In genomic region chr10:80459047-80459865, GRCh38 we compare ENCODE assay signal across 8 cellular contexts. TPM values are rescaled to one million over a fixed set of nuclear protein-coding genes. Genes with fewer than 3 reads are reported as not detected.
A peak's percentile ranks its signal among the peaks of the same experiment; 100 is the strongest.
DNase-seq lines count a peak whose midpoint lies in the region; ATAC-seq, FAIRE-seq and TF ChIP-seq lines count a peak whose summit lies in the region.

No MANE protein-coding gene starts in this region.

- H3F3A ChIP-seq in GM23338 (replicated peaks; ENCODE audit: low read depth) (no peaks in the 10 kb centered on the region; the same call in 1 of the 2 replicates), Loucy (ENCODE audit: low read depth) (no peaks in the 10 kb centered on the region)

- no peak overlapping the region for H3K4ac ChIP-seq in H1 (replicated peaks; ENCODE audit: insufficient read length, low read depth, low read length)

- peaks cover 24% of the 10 kb centered on the region for H3K79me1 ChIP-seq in H1 (ENCODE audit: low read depth, low read length)

- H2BK20ac ChIP-seq in H1 (ENCODE audit: low read length): no peak overlapping the region

- TF ChIP-seq RAD21 in H1 (IDR thresholded peaks at IDR 0.05 in 1 of 2, conservative IDR thresholded peaks at IDR 0.05 in 1 of 2; ENCODE audit: low read depth in 2 of 2, low read length in 2 of 2): no peak

- FAIRE-seq in H1 (lab: Jason Lieb, UNC): no peak

- H3K36me3 ChIP-seq in GM23338 (ENCODE audit: insufficient read depth) (no peaks in the 10 kb centered on the region), Loucy (ENCODE audit: insufficient read depth, low read length) (no peaks in the 10 kb centered on the region), H1 (ENCODE audit: control insufficient read depth in 2 of 4, insufficient read depth in 4 of 4, low read length in 3 of 4) (no peaks in the 10 kb centered on the region)

- H2BK5ac ChIP-seq in H1 (ENCODE audit: low read depth, low read length): no peak overlapping the region

- peak overlapping the region; percentile 92; the same call in 1 of the 2 replicates for H2BK15ac ChIP-seq in H1 (ENCODE audit: low read length)

- no peak overlapping the region for H2AK5ac ChIP-seq in H1 (ENCODE audit: low read depth, low read length)

- no peak overlapping the region for H3K14ac ChIP-seq in H1 (ENCODE audit: insufficient read length)

- H3K4me2 ChIP-seq in GM23338 (peak overlapping the region; percentile 74), Loucy (ENCODE audit: low read depth, low read length, poor library complexity, severe bottlenecking) (peak overlapping the region; percentile 93), H1 (ENCODE audit: insufficient read depth in 1 of 2, low read depth in 2 of 2, low read length in 2 of 2) (peak overlapping the region; percentile 39 to 85; a peak in 2 of 4 replicates)

- H3K4me3 ChIP-seq in GM23338 (no peak overlapping the region), Loucy (ENCODE audit: low read length, poor library complexity, severe bottlenecking) (peak overlapping the region; percentile 66), H1 (ENCODE audit: extremely low read depth in 1 of 4, insufficient read depth in 2 of 4, low read depth in 3 of 4, low read length in 4 of 4) (no peak overlapping the region)

- POLR2A ChIA-PET in H1 (lab: Charles Lee; ENCODE audit: partially characterized antibody): interaction anchor here (1.3 to 2.1 kb wide), 3 partner anchors 10 to 45 kb away, joined by 3 to 5 read pairs (median 5); no protein-coding TSS in a partner anchor

- no peaks in the 10 kb centered on the region for H3K9me3 Mint-ChIP-seq in GM23338
- H3K9me3 Mint-ChIP-seq in naive B cell: peaks cover 0 to 2% (median 0%) of the 10 kb centered on the region in 7 donors

- H3K9ac ChIP-seq in Loucy (ENCODE audit: low read depth, low read length, poor library complexity, severe bottlenecking) (peak overlapping the region; percentile 71), H1 (replicated peaks in 1 of 4; ENCODE audit: extremely low read depth in 1 of 4, low read depth in 3 of 4, low read length in 3 of 4) (no peak overlapping the region; a peak in 1 of 7 replicates)

- H4K20me1 ChIP-seq in GM23338 (replicated peaks; ENCODE audit: insufficient read depth): peaks cover 51% of the 10 kb centered on the region
- H4K20me1 ChIP-seq in Loucy (ENCODE audit: insufficient read depth, low read length, poor library complexity, severe bottlenecking): peaks cover 42% of the 10 kb centered on the region
- H4K20me1 ChIP-seq in H1 (replicated peaks in 1 of 2; ENCODE audit: control insufficient read depth in 1 of 2, insufficient read depth in 2 of 2, low read length in 2 of 2): peaks cover 21 to 43% of the 10 kb centered on the region in 2 experiments

- peak overlapping the region; percentile 17; the same call in 1 of the 2 replicates for H2BK12ac ChIP-seq in H1 (ENCODE audit: low read depth, low read length)

- peak overlapping the region; percentile 59; the same call in 2 of the 3 replicates for H3K4me3 Mint-ChIP-seq in GM23338
- peak overlapping the region; percentile 52 to 77 (median 62) for H3K4me3 Mint-ChIP-seq in naive B cell

- H3K9me2 ChIP-seq in GM23338 (ENCODE audit: insufficient read depth) (no peaks in the 10 kb centered on the region), Loucy (replicated peaks; ENCODE audit: low read depth, low read length) (no peaks in the 10 kb centered on the region)

- H3K27me3 Mint-ChIP-seq in GM23338 (ENCODE audit: insufficient read depth, low read depth, poor library complexity): peaks cover 14% of the 10 kb centered on the region
- H3K27me3 Mint-ChIP-seq in naive B cell: no peaks in the 10 kb centered on the region

- H3K27ac Mint-ChIP-seq in GM23338 (peak overlapping the region; percentile 38; the same call in 1 of the 2 replicates), naive B cell (peak overlapping the region in 5 of 6 donors; percentile 70 to 85 (median 81))

- no peaks in the 10 kb centered on the region for H3K9me3 ChIP-seq in Loucy (ENCODE audit: insufficient read depth, low read depth, low read length)
- no peaks in the 10 kb centered on the region for H3K9me3 ChIP-seq in H1 (ENCODE audit: insufficient read depth in 2 of 2, low read depth in 1 of 2, low read length in 1 of 2)

- H3K23ac ChIP-seq in H1 (ENCODE audit: insufficient read length): no peak overlapping the region

- peaks cover 90% of the 10 kb centered on the region for H3K79me2 ChIP-seq in GM23338 (replicated peaks; ENCODE audit: insufficient read depth)
- H3K79me2 ChIP-seq in Loucy (ENCODE audit: insufficient read depth, low read length): peaks cover 93% of the 10 kb centered on the region
- H3K79me2 ChIP-seq in H1 (ENCODE audit: control insufficient read depth in 1 of 2, insufficient read depth in 2 of 2, low read length in 2 of 2): peaks cover 16 to 90% of the 10 kb centered on the region in 2 experiments

- peak overlapping the region; percentile 71 for H3K18ac ChIP-seq in H1 (ENCODE audit: extremely low read depth, low read length)

- TF ChIP-seq CTCF in GM12873 (IDR thresholded peaks at IDR 0.05; ENCODE audit: insufficient read depth, low read depth, low read length, missing control alignments) (peak; percentile 37), GM23338 (conservative IDR thresholded peaks at IDR 0.05; ENCODE audit: low read depth in 2 of 2) (no peak), Loucy (conservative IDR thresholded peaks at IDR 0.05; ENCODE audit: low read length) (peak; percentile 34), H1 (IDR thresholded peaks at IDR 0.05; ENCODE audit: control extremely low read depth in 1 of 3, insufficient read depth in 1 of 3, low read depth in 1 of 3, low read length in 3 of 3) (peak in 1 of 3 experiments; percentile 8; a peak in 1 of 4 replicates)

- CTCF ChIA-PET in H1 (lab: Charles Lee; ENCODE audit: partially characterized antibody): interaction anchor here (0.8 to 38.4 kb wide), 7 partner anchors 8 to 204 kb away, joined by 3 to 1263 read pairs (median 11); partner anchors contain the start of gene TSPAN14

- peak overlapping the region; percentile 7 for H4K8ac ChIP-seq in H1 (ENCODE audit: extremely low read depth, insufficient read depth, low read length)

- no peak overlapping the region for H3K27ac ChIP-seq in GM23338 (ENCODE audit: low read depth)
- H3K27ac ChIP-seq in H1 (ENCODE audit: low read depth, low read length): no peak overlapping the region

- H4K91ac ChIP-seq in H1 (replicated peaks; ENCODE audit: insufficient read length, low read length): peak overlapping the region; percentile 25

- peaks cover 74% of the 10 kb centered on the region for H3K4me1 Mint-ChIP-seq in GM23338
- peaks cover 75 to 86% (median 82%) of the 10 kb centered on the region in 3 donors for H3K4me1 Mint-ChIP-seq in naive B cell

- peaks cover 79% of the 10 kb centered on the region for H3K4me1 ChIP-seq in GM23338 (ENCODE audit: insufficient read depth)
- peaks cover 73% of the 10 kb centered on the region for H3K4me1 ChIP-seq in Loucy (ENCODE audit: insufficient read depth, low read length, poor library complexity, severe bottlenecking)
- H3K4me1 ChIP-seq in H1 (replicated peaks in 1 of 4; ENCODE audit: control insufficient read depth in 3 of 4, insufficient read depth in 4 of 4, low read length in 3 of 4): peaks cover 42 to 63% (median 55%) of the 10 kb centered on the region in 4 experiments

- DNase-seq in GM23338 (ENCODE audit: low spot score) (peak; percentile 41), H1 (ENCODE audit: low read depth in 1 of 2, low spot score in 2 of 2) (no peak), naive B cell (peak; percentile 35), ureter (ENCODE audit: low spot score) (peak; percentile 80), hippocampal formation (lab: John Stamatoyannopoulos, UW) (no peak)
- DNase-seq in activated CD4-positive, alpha-beta T cell treated with anti-CD3 and anti-CD28 coated beads, Interleukin-2, amount 50 U/mL, for 4 hours: peak; percentile 53 to 56

- 78% methylated on average over 9 of the region's 9 CpGs; no CpG with 5 or more reads in 1 of the 2 experiments for WGBS in H1 (ENCODE audit: extremely low coverage in 1 of 2, insufficient coverage in 1 of 2, insufficient read length in 1 of 2, insufficient replicate concordance in 2 of 2, low coverage in 1 of 2, low lambda C conversion rate in 2 of 2, missing lambda C conversion rate in 1 of 2), 2 experiments

- peaks cover 7% of the 10 kb centered on the region; the same call in 1 of the 2 replicates for H3K23me2 ChIP-seq in H1 (ENCODE audit: low read depth, low read length)

- no peak overlapping the region for H4K5ac ChIP-seq in H1 (ENCODE audit: insufficient read length, low read depth, low read length)

- no peak overlapping the region for H2BK120ac ChIP-seq in H1 (replicated peaks; ENCODE audit: low read depth, low read length)

- H3K56ac ChIP-seq in H1 (replicated peaks; ENCODE audit: insufficient read length, low read depth, low read length): no peak overlapping the region

- H3K27me3 ChIP-seq in GM23338 (ENCODE audit: insufficient read depth): no peaks in the 10 kb centered on the region
- no peaks in the 10 kb centered on the region for H3K27me3 ChIP-seq in Loucy (ENCODE audit: insufficient read depth, low read length, poor library complexity, severe bottlenecking)
- no peaks in the 10 kb centered on the region; a peak in 1 of 7 replicates for H3K27me3 ChIP-seq in H1 (replicated peaks in 1 of 4; ENCODE audit: control insufficient read depth in 3 of 4, extremely low read depth in 1 of 4, insufficient read depth in 3 of 4, low read length in 3 of 4)

- H2AFZ ChIP-seq in GM23338 (no peak overlapping the region), Loucy (ENCODE audit: low read length) (no peak overlapping the region), H1 (ENCODE audit: low read length) (no peak overlapping the region)

- ATAC-seq in GM23338 (peak; percentile 4; the same call in 2 of the 3 replicates), naive B cell (ENCODE audit: low read depth in 2 of 2) (peak; percentile 43 to 44)

- H3K36me3 Mint-ChIP-seq in GM23338 (ENCODE audit: low read depth) (no peaks in the 10 kb centered on the region; the same call in 2 of the 3 replicates), naive B cell (no peaks in the 10 kb centered on the region)

- no peak for TF ChIP-seq POLR2A in H1 (IDR thresholded peaks at IDR 0.05; ENCODE audit: control extremely low read depth in 1 of 2, low read depth in 2 of 2, low read length in 2 of 2)

- TF ChIP-seq EP300 in H1 (IDR thresholded peaks at IDR 0.05; ENCODE audit: borderline replicate concordance in 1 of 2, low read depth in 2 of 2, low read length in 2 of 2): no peak

RNA-seq across cellular contexts. Expression of gene TSPAN14, which starts 5.1 kb away (rescaled TPM):
- total RNA-seq in GM23338 (2014; rRNA removed; shearing (Covaris generic)): 31.8 and 40.7 TPM in 2 replicates
- 17.1 and 17.9 TPM in 2 replicates for polyA plus RNA-seq in GM23338 (2016; fragmentation: Nextera tagmentation; extraction: Ambion mirVana)
- 57.8 and 57.9 TPM in 2 replicates for total RNA-seq in H1 (2021; fragmentation: NEBNext Ultra II Directional; extraction: Animal tissue kit (Norgen Biotek cat#: 25700))
- 47.4 and 54.7 TPM in 2 replicates for polyA plus RNA-seq in H1 (2011; rRNA removed)
- 38.1 TPM for polyA plus RNA-seq in H1 (2011; cell fraction: cytosol; rRNA removed)
- 50.9 TPM for polyA plus RNA-seq in H1 (2011; cell fraction: nucleus; rRNA removed)
- 43.5 to 60.8 TPM (median 54.3 TPM) in 4 replicates for polyA plus RNA-seq in H1 (2012, experiment 1 of 2)
- 45.7 TPM for polyA plus RNA-seq in H1 (2012, experiment 2 of 2)
- 39.1 TPM for polyA plus RNA-seq in H1 (2013, experiment 1 of 2)
- 41.9 TPM for polyA plus RNA-seq in H1 (2013, experiment 2 of 2)
- polyA minus RNA-seq in H1 (2011; rRNA and poly(A)+ RNA removed): 35.5 and 41.7 TPM in 2 replicates
- polyA minus RNA-seq in H1 (2011; cell fraction: cytosol; rRNA and poly(A)+ RNA removed): 29.9 TPM
- 26.0 TPM for polyA minus RNA-seq in H1 (2011; cell fraction: nucleus; rRNA and poly(A)+ RNA removed)
- polyA plus RNA-seq in naive B cell (ENCODE audit: low read depth in 6 of 6): 10 to 100 TPM; 31.0 to 60.8 (median 38.1) TPM
- total RNA-seq in ureter: 177 TPM

RNA-seq across cellular contexts. Expression of gene PRXL2A, which starts 50.9 kb away (rescaled TPM):
- total RNA-seq in GM23338 (2014; rRNA removed; shearing (Covaris generic)): 31.8 and 40.1 TPM in 2 replicates
- polyA plus RNA-seq in GM23338 (2016; fragmentation: Nextera tagmentation; extraction: Ambion mirVana) (46.8 and 51.7 TPM in 2 replicates), H1 (2011; rRNA removed) (9.7 and 13.4 TPM in 2 replicates), naive B cell (ENCODE audit: low read depth in 6 of 6) (10 to 100 TPM in 2 of 6 donors, 1 to 10 TPM in 4; 2.5 to 13.9 (median 8.3) TPM)
- total RNA-seq in H1 (2021; fragmentation: NEBNext Ultra II Directional; extraction: Animal tissue kit (Norgen Biotek cat#: 25700)): 58.3 and 60.1 TPM in 2 replicates
- 24.7 TPM for polyA plus RNA-seq in H1 (2011; cell fraction: cytosol; rRNA removed)
- 12.5 TPM for polyA plus RNA-seq in H1 (2011; cell fraction: nucleus; rRNA removed)
- polyA plus RNA-seq in H1 (2012, experiment 1 of 2): 36.0 to 47.0 TPM (median 41.3 TPM) in 4 replicates
- 12.7 TPM for polyA plus RNA-seq in H1 (2012, experiment 2 of 2)
- polyA plus RNA-seq in H1 (2013, experiment 1 of 2): 48.4 TPM
- 52.5 TPM for polyA plus RNA-seq in H1 (2013, experiment 2 of 2)
- 10.4 and 12.3 TPM in 2 replicates for polyA minus RNA-seq in H1 (2011; rRNA and poly(A)+ RNA removed)
- polyA minus RNA-seq in H1 (2011; cell fraction: cytosol; rRNA and poly(A)+ RNA removed): 9.0 TPM
- polyA minus RNA-seq in H1 (2011; cell fraction: nucleus; rRNA and poly(A)+ RNA removed): 12.0 TPM
- 118 TPM for total RNA-seq in ureter

Comparison
In these comparisons a context has a peak if more than half of its experiments do, and no peak if none do; other contexts are left out.
1. CTCF ChIP-seq: peak in GM12873 (single experiment) and Loucy (single experiment); none in GM23338 (0 of 2).
2. DNase-seq: peak in GM23338 (single experiment), activated CD4-positive, alpha-beta T cell treated with anti-CD3 and anti-CD28 coated beads, Interleukin-2, amount 50 U/mL, for 4 hours (2 of 2), naive B cell (single experiment) and ureter (single experiment); none in H1 (0 of 2) and hippocampal formation (0 of 2).
3. Peak in every context shown above with its lines, with median percentiles within 50 percentile points of each other: H3K4me2 ChIP-seq.